ENCODE assay signal across 10 cellular contexts in genomic region chr4:128517096-128517738, GRCh38.
DNase-seq lines count a peak whose midpoint lies in the region; ATAC-seq, FAIRE-seq and TF ChIP-seq lines count a peak whose summit lies in the region.
"Had no signal": no experiment of that assay in that cellular context is flagged by ENCODE, and none has a peak within 500 bp of the region (broad histone marks: within the 10 kb centered on the region; RNA-seq: fewer than 3 reads in every experiment).

No MANE protein-coding gene starts in this region.

- peaks cover 17% of the 10 kb centered on the region for H3K9me3 Mint-ChIP-seq in nephron progenitor cell
- H3K9me3 Mint-ChIP-seq in effector memory CD8-positive, alpha-beta T cell, result no peaks in the 10 kb centered on the region

- DNase-seq in EH (ENCODE audit: low read depth), result peak; percentile 62
- DNase-seq in HUDEP-2 (lab: John Stamatoyannopoulos, UW; ENCODE audit: unreplicated experiment in 76 of 76), result peak in 46 of 76 experiments; percentile 1 to 85 (median 32)
- peak; percentile 51 for DNase-seq in bronchial epithelial cell (ENCODE audit: low read depth)
- DNase-seq in nephron progenitor cell, result no peak
- no peak for DNase-seq in NK-92 (lab: John Stamatoyannopoulos, UW; ENCODE audit: unreplicated experiment)
- DNase-seq in effector memory CD8-positive, alpha-beta T cell, result no peak

- H3K36me3 ChIP-seq in bronchial epithelial cell (ENCODE audit: control insufficient read depth, insufficient read depth, low read length), result no peaks in the 10 kb centered on the region

- ATAC-seq in GM19035 (IDR thresholded peaks at IDR 0.05; ENCODE audit: unreplicated experiment) (no peak), GM19351 (IDR thresholded peaks at IDR 0.05; ENCODE audit: unreplicated experiment) (no peak)
- ATAC-seq in effector memory CD8-positive, alpha-beta T cell (replicated peaks), result no peak

- peaks cover 42% of the 10 kb centered on the region for H3K4me1 Mint-ChIP-seq in nephron progenitor cell
- peaks cover 11% of the 10 kb centered on the region in 2 donors for H3K4me1 Mint-ChIP-seq in effector memory CD8-positive, alpha-beta T cell (ENCODE audit: low read depth in 2 of 2)

- no peak overlapping the region for H3K4me3 Mint-ChIP-seq in nephron progenitor cell
- H3K4me3 Mint-ChIP-seq in effector memory CD8-positive, alpha-beta T cell, result no peak overlapping the region
- H3K4me3 Mint-ChIP-seq: stimulated activated naive CD8-positive, alpha-beta T cell treated with anti-CD3 and anti-CD28 coated beads, Interleukin-15, Interleukin-2, amounts not matched to agents 100 ng/mL and 50 ng/mL, for 24 hours had no signal

- peaks cover 16% of the 10 kb centered on the region for H3K36me3 Mint-ChIP-seq in nephron progenitor cell (ENCODE audit: low read depth)
- no peaks in the 10 kb centered on the region for H3K36me3 Mint-ChIP-seq in effector memory CD8-positive, alpha-beta T cell (ENCODE audit: insufficient read depth)

- no peaks in the 10 kb centered on the region for H3K27me3 ChIP-seq in bronchial epithelial cell (ENCODE audit: control insufficient read depth, insufficient read depth, low read length)
- H3K27me3 ChIP-seq: body of pancreas had no signal

- H3K27me3 Mint-ChIP-seq in nephron progenitor cell (ENCODE audit: low read depth, poor library complexity), result no peaks in the 10 kb centered on the region
- peaks cover 15 to 17% of the 10 kb centered on the region in 2 donors for H3K27me3 Mint-ChIP-seq in effector memory CD8-positive, alpha-beta T cell
- H3K27me3 Mint-ChIP-seq: stimulated activated naive CD8-positive, alpha-beta T cell treated with anti-CD3 and anti-CD28 coated beads, Interleukin-15, Interleukin-2, amounts not matched to agents 100 ng/mL and 50 ng/mL, for 24 hours had no signal

- no peak overlapping the region for H3K4me3 ChIP-seq in bronchial epithelial cell (ENCODE audit: low read depth, low read length)
- H3K4me3 ChIP-seq: body of pancreas had no signal

- TF ChIP-seq CTCF in bronchial epithelial cell (IDR thresholded peaks at IDR 0.05; ENCODE audit: insufficient read depth, low read length, severe bottlenecking), result no peak
- no peak for TF ChIP-seq CTCF in nephron progenitor cell (IDR thresholded peaks at IDR 0.05)

- FAIRE-seq in bronchial epithelial cell (lab: Jason Lieb, UNC), result no peak

- H3K27ac Mint-ChIP-seq in nephron progenitor cell, result peak overlapping the region; percentile 97
- no peak overlapping the region for H3K27ac Mint-ChIP-seq in effector memory CD8-positive, alpha-beta T cell
- H3K27ac Mint-ChIP-seq: stimulated activated naive CD8-positive, alpha-beta T cell treated with anti-CD3 and anti-CD28 coated beads, Interleukin-15, Interleukin-2, amounts not matched to agents 100 ng/mL and 50 ng/mL, for 24 hours had no signal

Comparison
In these comparisons a context has a peak if more than half of its experiments do, and no peak if none do; other contexts are left out.
1. DNase-seq: peak in EH (single experiment), HUDEP-2 (46 of 76) and bronchial epithelial cell (single experiment); none in nephron progenitor cell (single experiment), NK-92 (single experiment) and effector memory CD8-positive, alpha-beta T cell (0 of 3).